8 cellular contexts compared by ENCODE assay signal in the genomic region with DNA sequence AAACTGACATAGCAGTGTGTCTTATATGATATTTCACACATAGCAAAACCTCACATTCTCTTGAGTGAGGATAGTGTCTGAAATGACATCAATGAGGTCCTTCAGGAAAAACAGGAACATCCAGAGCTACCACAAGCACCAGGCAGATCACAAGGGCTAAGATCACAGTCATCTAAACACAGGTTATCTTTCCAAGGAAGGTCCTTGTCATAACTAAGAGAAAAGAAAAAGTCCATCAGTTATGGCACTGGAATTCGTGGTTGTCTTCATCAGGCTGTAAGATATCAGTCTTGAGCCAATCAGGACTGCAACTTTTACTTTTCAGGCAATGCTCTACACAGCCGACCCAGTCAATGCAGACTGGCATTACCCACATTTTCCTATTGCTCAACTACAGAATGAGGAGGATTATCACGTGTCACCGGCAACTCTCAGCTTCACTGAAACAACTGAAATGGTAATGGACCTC. TPM values are rescaled to one million over a fixed set of nuclear protein-coding genes. Genes with fewer than 3 reads are reported as not detected.
DNase-seq lines count a peak whose midpoint lies in the region; ATAC-seq and TF ChIP-seq lines count a peak whose summit lies in the region.

No MANE protein-coding gene starts in this region.

- 33 to 44% (median 42%) methylated on average over 4 of the region's 4 CpGs for WGBS in heart left ventricle, 4 donors

- peaks cover 0 to 60% (median 29%) of the 10 kb centered on the region in 12 donors for H3K4me1 ChIP-seq in heart left ventricle
- no peaks in the 10 kb centered on the region for H3K4me1 ChIP-seq in effector memory CD4-positive, alpha-beta T cell (ENCODE audit: control insufficient read depth, insufficient read depth, low read length, poor library complexity, severe bottlenecking)

- intact Hi-C loops in heart left ventricle (cut with DNase I), result no loop called here

- no peak overlapping the region for H3K4me3 Mint-ChIP-seq in WTC11

- H3K9me3 ChIP-seq in heart left ventricle, result no peaks in the 10 kb centered on the region
- H3K9me3 ChIP-seq in effector memory CD4-positive, alpha-beta T cell (ENCODE audit: control insufficient read depth, low read length), result no peaks in the 10 kb centered on the region

- peak; percentile 66 for DNase-seq in HS-27A (ENCODE audit: low read depth)
- DNase-seq in WTC11 (ENCODE audit: low spot score), result no peak
- DNase-seq in heart left ventricle, result peak in 1 of 5 donors; percentile 33
- no peak for DNase-seq in stimulated activated naive CD8-positive, alpha-beta T cell treated with anti-CD3 and anti-CD28 coated beads, Interleukin-15, Interleukin-2, amounts not matched to agents 100 U/mL and 50 U/mL, for 24 hours
- DNase-seq in NCI-H2227 (lab: John Stamatoyannopoulos, UW; ENCODE audit: unreplicated experiment), result no peak
- no peak for DNase-seq in cerebellum (ENCODE audit: low spot score)
- DNase-seq in effector memory CD4-positive, alpha-beta T cell, result no peak

- POLR2A ChIA-PET in WTC11 (lab: Charles Lee), result interaction anchor here (1.0 kb wide), 1 partner anchor 14 kb away, joined by 3 read pairs; no protein-coding TSS in a partner anchor

- H3K27ac ChIP-seq in heart left ventricle, result peak overlapping the region; percentile 48 to 86 (median 75)
- no peak overlapping the region for H3K27ac ChIP-seq in effector memory CD4-positive, alpha-beta T cell (ENCODE audit: insufficient read depth, low read length, poor library complexity, severe bottlenecking)

- peaks cover 10% of the 10 kb centered on the region for H3K9me3 Mint-ChIP-seq in WTC11

- TF ChIP-seq POLR2A in heart left ventricle (IDR thresholded peaks at IDR 0.05), result no peak

- H3K36me3 Mint-ChIP-seq in WTC11, result peaks cover 16% of the 10 kb centered on the region

- TF ChIP-seq CTCF in WTC11 (IDR thresholded peaks at IDR 0.05) (no peak), heart left ventricle (IDR thresholded peaks at IDR 0.05) (no peak)

- H3K36me3 ChIP-seq in heart left ventricle, result peaks cover 0 to 24% (median 14%) of the 10 kb centered on the region in 9 donors
- no peaks in the 10 kb centered on the region for H3K36me3 ChIP-seq in effector memory CD4-positive, alpha-beta T cell (ENCODE audit: control insufficient read depth, insufficient read depth, low read length)

- no peaks in the 10 kb centered on the region for H3K27me3 ChIP-seq in heart left ventricle
- H3K27me3 ChIP-seq in effector memory CD4-positive, alpha-beta T cell (replicated peaks; ENCODE audit: control insufficient read depth, insufficient read depth, low read length, poor library complexity, severe bottlenecking), result no peaks in the 10 kb centered on the region

- peaks cover 32% of the 10 kb centered on the region for H3K4me1 Mint-ChIP-seq in WTC11

- H3K4me3 ChIP-seq in heart left ventricle, result peak overlapping the region in 5 of 12 donors; percentile 7 to 18 (median 16)
- no peak overlapping the region for H3K4me3 ChIP-seq in effector memory CD4-positive, alpha-beta T cell (ENCODE audit: insufficient read depth, low read depth, low read length, poor library complexity, severe bottlenecking)

- no peaks in the 10 kb centered on the region for H3K27me3 Mint-ChIP-seq in WTC11 (ENCODE audit: low read depth)

- CTCF ChIA-PET in WTC11 (lab: Charles Lee), result interaction anchor here (0.7 to 3.4 kb wide), 3 partner anchors 20 to 94 kb away, joined by 3 to 11 read pairs (median 3); partner anchors contain the start of gene SORT1

- ATAC-seq in WTC11, result no peak
- ATAC-seq in heart left ventricle, result peak; percentile 60 to 88 (median 82)
- peak; percentile 92 for ATAC-seq in stimulated activated naive CD8-positive, alpha-beta T cell treated with anti-CD3 and anti-CD28 coated beads, Interleukin-15, Interleukin-2, amounts not matched to agents 100 U/mL and 50 U/mL, for 24 hours
- ATAC-seq in HG02571 (IDR thresholded peaks at IDR 0.05; ENCODE audit: unreplicated experiment), result no peak

- peak overlapping the region; percentile 43 for H3K27ac Mint-ChIP-seq in WTC11

TF ChIP-seq in WTC11, 78 proteins besides CTCF, POLR2A, EP300 and RAD21:
- TF ChIP-seq TEAD1 (CRISPR knock-in tag; IDR thresholded peaks at IDR 0.05) (no peak), ELF4 (CRISPR knock-in tag; IDR thresholded peaks at IDR 0.05; ENCODE audit: low read depth) (no peak), PREB (CRISPR knock-in tag; IDR thresholded peaks at IDR 0.05; ENCODE audit: borderline replicate concordance) (no peak), ZNF671 (CRISPR knock-in tag; IDR thresholded peaks at IDR 0.05) (no peak), ATF3 (CRISPR knock-in tag; conservative IDR thresholded peaks at IDR 0.05) (no peak), USF1 (CRISPR knock-in tag; IDR thresholded peaks at IDR 0.05) (no peak)
- TF ChIP-seq, protein P1, sequence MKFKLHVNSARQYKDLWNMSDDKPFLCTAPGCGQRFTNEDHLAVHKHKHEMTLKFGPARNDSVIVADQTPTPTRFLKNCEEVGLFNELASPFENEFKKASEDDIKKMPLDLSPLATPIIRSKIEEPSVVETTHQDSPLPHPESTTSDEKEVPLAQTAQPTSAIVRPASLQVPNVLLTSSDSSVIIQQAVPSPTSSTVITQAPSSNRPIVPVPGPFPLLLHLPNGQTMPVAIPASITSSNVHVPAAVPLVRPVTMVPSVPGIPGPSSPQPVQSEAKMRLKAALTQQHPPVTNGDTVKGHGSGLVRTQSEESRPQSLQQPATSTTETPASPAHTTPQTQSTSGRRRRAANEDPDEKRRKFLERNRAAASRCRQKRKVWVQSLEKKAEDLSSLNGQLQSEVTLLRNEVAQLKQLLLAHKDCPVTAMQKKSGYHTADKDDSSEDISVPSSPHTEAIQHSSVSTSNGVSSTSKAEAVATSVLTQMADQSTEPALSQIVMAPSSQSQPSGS (CRISPR knock-in tag; IDR thresholded peaks at IDR 0.05; ENCODE audit: borderline replicate concordance, low read depth), result no peak

RNA-seq across cellular contexts. Expression of gene SORT1, which starts 26.4 kb away (rescaled TPM):
- 50.2 to 60.8 TPM (median 55.9 TPM) in 3 replicates for total RNA-seq in WTC11 (2021)
- total RNA-seq in heart left ventricle, result 100 to 1,000 TPM in 7 of 9 donors, 10 to 100 TPM in 2; 75.5 to 346 (median 165) TPM
- polyA plus RNA-seq in heart left ventricle, result 100 to 1,000 TPM in 1 of 2 donors, 10 to 100 TPM in 1; 36.9 to 133 TPM
- total RNA-seq in cerebellum, result 64.7 TPM

RNA-seq across cellular contexts. Expression of gene PSMA5, which starts 54.9 kb away (rescaled TPM):
- total RNA-seq in WTC11 (2021) (115 to 150 TPM (median 119 TPM) in 3 replicates), heart left ventricle (10 to 100 TPM; 24.3 to 74.9 (median 61.0) TPM), cerebellum (30.3 TPM)
- polyA plus RNA-seq in heart left ventricle, result 10 to 100 TPM; 31.5 to 94.7 TPM

Comparison
In these comparisons a context has a peak if more than half of its experiments do, and no peak if none do; other contexts are left out.
1. ATAC-seq: peak in heart left ventricle (4 of 4) and stimulated activated naive CD8-positive, alpha-beta T cell treated with anti-CD3 and anti-CD28 coated beads, Interleukin-15, Interleukin-2, amounts not matched to agents 100 U/mL and 50 U/mL, for 24 hours (single experiment); none in WTC11 (single experiment) and HG02571 (single experiment).